In the genomic region with DNA sequence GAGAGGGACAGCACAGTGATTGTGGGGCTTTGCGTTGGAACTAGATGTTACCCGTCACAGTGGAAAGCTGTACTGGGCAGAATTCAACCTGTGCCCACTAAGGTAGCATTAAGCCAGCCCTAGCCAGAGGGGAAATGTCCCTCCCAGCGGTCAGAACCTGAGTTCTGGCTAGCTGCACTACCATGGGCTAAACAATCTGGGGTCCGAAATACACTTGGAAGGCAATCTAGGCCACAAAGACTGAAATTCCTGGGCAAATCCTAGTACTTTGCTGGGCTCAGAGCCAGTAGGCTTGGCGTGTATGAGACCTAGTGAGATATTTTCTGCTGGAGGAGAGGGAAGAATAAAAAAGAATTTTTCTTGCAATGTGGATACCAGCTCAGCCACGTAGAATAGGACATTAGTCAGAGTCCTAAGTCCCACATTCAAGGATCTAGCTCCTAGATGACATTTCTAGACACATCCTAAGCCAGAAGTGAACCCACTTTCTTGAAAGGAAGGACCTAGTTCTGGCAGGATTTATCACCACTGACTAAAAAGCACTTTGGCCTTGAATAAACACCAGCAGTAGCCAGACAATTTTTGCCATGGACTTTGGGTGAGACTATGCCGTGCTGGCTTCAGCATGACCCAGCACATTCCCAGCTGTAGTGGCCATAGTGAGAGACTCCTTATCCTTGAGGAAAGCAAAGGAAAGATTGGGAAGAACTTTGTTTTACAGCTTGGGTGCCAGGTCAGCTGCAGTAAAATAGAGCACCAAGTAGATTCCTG, we compare ENCODE assay signal across 22 cellular contexts.
DNase-seq lines count a peak whose midpoint lies in the region; ATAC-seq, FAIRE-seq and TF ChIP-seq lines count a peak whose summit lies in the region.
"Had no signal": no experiment of that assay in that cellular context is flagged by ENCODE, and none has a peak within 500 bp of the region (broad histone marks: within the 10 kb centered on the region; RNA-seq: fewer than 3 reads in every experiment).

No MANE protein-coding gene starts in this region.

- no peaks in the 10 kb centered on the region for H3K27me3 Mint-ChIP-seq in endodermal cell (ENCODE audit: insufficient read depth)
- H3K27me3 Mint-ChIP-seq: B cell; CD4-positive, alpha-beta T cell had no signal

- H2AFZ ChIP-seq in HepG2 (ENCODE audit: low read length): no peak overlapping the region

- H3K4me3 ChIP-seq in liver (ENCODE audit: low read depth in 1 of 3, low read length in 3 of 3): no peak overlapping the region
- H3K4me3 ChIP-seq in HepG2 (replicated peaks in 1 of 3; ENCODE audit: insufficient read depth in 1 of 3, low read depth in 2 of 3, low read length in 3 of 3): no peak overlapping the region
- H3K4me3 ChIP-seq in endodermal cell (ENCODE audit: low read length): no peak overlapping the region
- H3K4me3 ChIP-seq in right lobe of liver: no peak overlapping the region
- H3K4me3 ChIP-seq: A549; BLaER1 treated with 17β-estradiol and CSF1 and Interleukin-3, amounts not matched to agents 10 nM and 100 nM had no signal

- peak overlapping the region; percentile 53 for H3K27ac Mint-ChIP-seq in endodermal cell
- H3K27ac Mint-ChIP-seq: B cell; CD4-positive, alpha-beta T cell; CD8-positive, alpha-beta T cell had no signal

- H3K9ac ChIP-seq in liver (ENCODE audit: low read depth in 1 of 2, low read length in 2 of 2): no peak overlapping the region
- H3K9ac ChIP-seq in HepG2 (ENCODE audit: insufficient read depth, low read depth, low read length): no peak overlapping the region
- no peak overlapping the region for H3K9ac ChIP-seq in endodermal cell (ENCODE audit: extremely low read depth, low read length, poor library complexity, severe bottlenecking)
- H3K9ac ChIP-seq: BLaER1 treated with 17β-estradiol and CSF1 and Interleukin-3, amounts not matched to agents 10 nM and 100 nM had no signal

- H3K36me3 ChIP-seq in liver (ENCODE audit: control insufficient read depth in 4 of 4, insufficient read depth in 3 of 4, low read depth in 1 of 4, low read length in 3 of 4) (no peaks in the 10 kb centered on the region), HepG2 (replicated peaks in 1 of 2; ENCODE audit: control insufficient read depth in 1 of 2, insufficient read depth in 2 of 2, low read length in 2 of 2) (no peaks in the 10 kb centered on the region), endodermal cell (ENCODE audit: control insufficient read depth, insufficient read depth, low read length) (no peaks in the 10 kb centered on the region), right lobe of liver (no peaks in the 10 kb centered on the region)
- H3K36me3 ChIP-seq: BLaER1 treated with 17β-estradiol and CSF1 and Interleukin-3, amounts not matched to agents 10 nM and 100 nM had no signal

- no peak overlapping the region for H3K4me2 ChIP-seq in HepG2 (ENCODE audit: low read depth, low read length)
- H3K4me2 ChIP-seq: A549; BLaER1 treated with 17β-estradiol and CSF1 and Interleukin-3, amounts not matched to agents 10 nM and 100 nM had no signal

- H3K36me3 Mint-ChIP-seq in endodermal cell (ENCODE audit: low read depth): no peaks in the 10 kb centered on the region
- H3K36me3 Mint-ChIP-seq: CD8-positive, alpha-beta T cell had no signal

- ATAC-seq in HepG2 (no peak), right lobe of liver (peak in 3 of 4 donors; percentile 91 to 96 (median 94))
- ATAC-seq: A549; CD8-positive, alpha-beta T cell had no signal

- intact Hi-C loops in HepG2 (cut with micrococcal nuclease; ENCODE audit: unreplicated experiment): no loop called here
- intact Hi-C loops in right lobe of liver (cut with DNase I): no loop called here

- WGBS in liver: 70% methylated on average over 7 of the region's 7 CpGs
- WGBS in HepG2 (ENCODE audit: low lambda C conversion rate): 19% methylated on average over 7 of the region's 7 CpGs
- WGBS in endodermal cell (ENCODE audit: insufficient coverage in 1 of 2, insufficient read length in 1 of 2), 2 experiments: 93 to 97% methylated on average over 7 of the region's 7 CpGs
- 30% methylated on average over 7 of the region's 7 CpGs for WGBS in right lobe of liver (ENCODE audit: insufficient coverage, low coverage, low lambda C conversion rate, missing lambda C conversion rate)

- no peak for FAIRE-seq in HepG2 (lab: Jason Lieb, UNC)
- FAIRE-seq: A549, D721Med, G401.6, GM12891, GM19239 had no signal

- no peaks in the 10 kb centered on the region for H3K27me3 ChIP-seq in liver (ENCODE audit: control insufficient read depth in 4 of 4, insufficient read depth in 4 of 4, low read length in 3 of 4)
- H3K27me3 ChIP-seq in HepG2 (ENCODE audit: control insufficient read depth in 1 of 2, insufficient read depth in 2 of 2, low read length in 2 of 2): no peaks in the 10 kb centered on the region
- H3K27me3 ChIP-seq in endodermal cell (ENCODE audit: control insufficient read depth, insufficient read depth, low read length, poor library complexity, severe bottlenecking): no peaks in the 10 kb centered on the region
- H3K27me3 ChIP-seq in right lobe of liver: no peaks in the 10 kb centered on the region
- H3K27me3 ChIP-seq: BLaER1 treated with 17β-estradiol and CSF1 and Interleukin-3, amounts not matched to agents 10 nM and 100 nM had no signal

- peaks cover 2% of the 10 kb centered on the region for H3K9me3 Mint-ChIP-seq in endodermal cell

- POLR2A ChIA-PET in HepG2 (lab: Yijun Ruan, JAX): no interaction called here

- H3K27ac ChIP-seq in liver (ENCODE audit: low read depth in 1 of 2, low read length in 2 of 2): peak overlapping the region; percentile 28 to 37
- no peak overlapping the region for H3K27ac ChIP-seq in HepG2 (ENCODE audit: extremely low read length, insufficient read depth, low read length)
- no peak overlapping the region for H3K27ac ChIP-seq in endodermal cell (ENCODE audit: low read depth, low read length)
- peak overlapping the region in 1 of 3 donors; percentile 62 for H3K27ac ChIP-seq in right lobe of liver
- H3K27ac ChIP-seq: 22Rv1; A549; BLaER1 treated with 17β-estradiol and CSF1 and Interleukin-3, amounts not matched to agents 10 nM and 100 nM; C4-2B had no signal

- no peak for TF ChIP-seq CTCF in liver (IDR thresholded peaks at IDR 0.05; ENCODE audit: low read depth, low read length, missing input control)
- no peak for TF ChIP-seq CTCF in HepG2 (CRISPR knock-in tag; IDR thresholded peaks at IDR 0.05)
- no peak for TF ChIP-seq CTCF in endodermal cell (conservative IDR thresholded peaks at IDR 0.05)
- no peak for TF ChIP-seq CTCF in right lobe of liver (IDR thresholded peaks at IDR 0.05)

- no peak for TF ChIP-seq EP300 in HepG2 (IDR thresholded peaks at IDR 0.05; ENCODE audit: low read depth in 2 of 2, low read length in 2 of 2)
- TF ChIP-seq EP300 in HepG2 (CRISPR knock-in tag; IDR thresholded peaks at IDR 0.05; ENCODE audit: borderline replicate concordance): no peak

- H3K4me3 Mint-ChIP-seq in endodermal cell: no peak overlapping the region
- H3K4me3 Mint-ChIP-seq: B cell; CD4-positive, alpha-beta T cell; CD8-positive, alpha-beta T cell had no signal

- in situ Hi-C loops in HepG2 (cut with HindIII; ENCODE audit: extremely low pct_ligation_motif_present, low pct_unique_long_range_greater_than_20kb): no loop called here

- no peaks in the 10 kb centered on the region for H3K79me2 ChIP-seq in HepG2 (ENCODE audit: insufficient read depth, low read length)

- BruUV-seq in HepG2 (replicated peaks; lab: Mats Ljungman, UMichigan): no TSS peak

- H3K9me3 ChIP-seq in liver (ENCODE audit: control insufficient read depth in 4 of 4, low read length in 3 of 4): no peaks in the 10 kb centered on the region
- H3K9me3 ChIP-seq in HepG2 (ENCODE audit: low read length): peaks cover 90% of the 10 kb centered on the region
- H3K9me3 ChIP-seq in endodermal cell (ENCODE audit: control insufficient read depth, low read length): peaks cover 9% of the 10 kb centered on the region
- H3K9me3 ChIP-seq in right lobe of liver: no peaks in the 10 kb centered on the region
- H3K9me3 ChIP-seq: A549, Caco-2 had no signal

- H3K4me1 Mint-ChIP-seq in endodermal cell: peaks cover 6% of the 10 kb centered on the region
- H3K4me1 Mint-ChIP-seq: B cell had no signal

- no peak for TF ChIP-seq RAD21 in liver (IDR thresholded peaks at IDR 0.05)
- TF ChIP-seq RAD21 in HepG2 (CRISPR knock-in tag; IDR thresholded peaks at IDR 0.05): no peak

- H3K4me1 ChIP-seq in liver (ENCODE audit: control insufficient read depth in 4 of 4, insufficient read depth in 4 of 4, low read length in 3 of 4) (peaks cover 0 to 7% (median under 1%) of the 10 kb centered on the region in 4 donors), HepG2 (ENCODE audit: insufficient read depth, low read length) (no peaks in the 10 kb centered on the region), endodermal cell (ENCODE audit: control insufficient read depth, insufficient read depth, low read length) (no peaks in the 10 kb centered on the region), right lobe of liver (peaks cover 0 to 12% (median 0%) of the 10 kb centered on the region in 4 donors)
- H3K4me1 ChIP-seq: A549; BLaER1 treated with 17β-estradiol and CSF1 and Interleukin-3, amounts not matched to agents 10 nM and 100 nM; Caco-2 had no signal

- TF ChIP-seq POLR2A in HepG2 (IDR thresholded peaks at IDR 0.05; ENCODE audit: insufficient read depth in 1 of 2, low read depth in 2 of 2, low read length in 2 of 2) (no peak), right lobe of liver (IDR thresholded peaks at IDR 0.05) (no peak)

- no peaks in the 10 kb centered on the region for H4K20me1 ChIP-seq in HepG2 (ENCODE audit: insufficient read depth, low read length)
- H4K20me1 ChIP-seq: BLaER1 treated with 17β-estradiol and CSF1 and Interleukin-3, amounts not matched to agents 10 nM and 100 nM had no signal

- no peak for DNase-seq in HepG2 (ENCODE audit: low spot score)
- DNase-seq in endodermal cell: no peak
- DNase-seq in right lobe of liver: peak in 2 of 3 donors; percentile 33 to 64
- no peak for DNase-seq in cerebellar nuclear complex (lab: John Stamatoyannopoulos, UW)
- DNase-seq in NCI-H2081 (lab: John Stamatoyannopoulos, UW): no peak
- DNase-seq: AML-193; Caco-2; Calu3; CD4-positive, alpha-beta T cell; CD8-positive, alpha-beta T cell; DMS79 treated with DMSO at 0.1 percent for 48 hours; GF-D8 had no signal

- CTCF ChIA-PET in HepG2 (lab: Yijun Ruan, JAX; ENCODE audit: low intra/inter-chr PET ratio, low total read pairs): no interaction called here

TF ChIP-seq in liver, 16 proteins besides CTCF, POLR2A, EP300 and RAD21 (continues in another document):
- TF ChIP-seq NR2F2 (IDR thresholded peaks at IDR 0.05) (no peak), FOXA1 (IDR thresholded peaks at IDR 0.05) (no peak)

TF ChIP-seq in HepG2, 621 proteins besides CTCF, POLR2A, EP300 and RAD21:
- TF ChIP-seq, protein P1, sequence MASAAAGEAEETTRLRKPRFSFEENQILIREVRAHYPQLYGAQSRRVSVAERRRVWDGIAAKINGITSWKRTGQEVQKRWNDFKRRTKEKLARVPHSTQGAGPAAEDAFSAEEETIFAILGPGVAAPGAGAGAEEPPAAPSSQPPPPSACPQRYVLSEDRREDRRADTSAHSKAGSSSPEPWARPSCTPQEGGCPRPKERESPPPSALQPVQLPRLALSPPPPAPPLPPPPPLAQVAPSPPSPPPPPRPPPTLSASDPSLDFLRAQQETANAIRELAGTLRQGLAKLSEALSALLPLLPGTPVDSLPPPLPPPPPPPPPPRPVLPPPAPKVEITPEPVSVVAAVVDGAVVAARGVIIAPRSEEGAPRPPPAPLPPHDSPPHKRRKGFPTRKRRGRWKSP (CRISPR knock-in tag; IDR thresholded peaks at IDR 0.05): no peak

Comparison
In these comparisons a context has a peak if more than half of its experiments do, and no peak if none do; other contexts are left out.
1. H3K27ac ChIP-seq: peak in liver (2 of 2); none in HepG2 (single experiment) and endodermal cell (single experiment).
2. DNase-seq: peak in right lobe of liver (2 of 3); none in HepG2 (single experiment), endodermal cell (single experiment), cerebellar nuclear complex (0 of 2) and NCI-H2081 (0 of 2).